ENCODE assay signal across 18 cellular contexts in genomic region chr3:131067983-131068382, GRCh38. TPM values are rescaled to one million over a fixed set of nuclear protein-coding genes. Genes with fewer than 3 reads are reported as not detected.
DNase-seq lines count a peak whose midpoint lies in the region; TF ChIP-seq lines count a peak whose summit lies in the region.
"Had no signal": no experiment of that assay in that cellular context is flagged by ENCODE, and none has a peak within 500 bp of the region (broad histone marks: within the 10 kb centered on the region; RNA-seq: fewer than 3 reads in every experiment).

No MANE protein-coding gene starts in this region.

- H3K4ac ChIP-seq in neuronal stem cell (ENCODE audit: low read length) = no peak overlapping the region

- H2BK12ac ChIP-seq in neuronal stem cell (ENCODE audit: low read length) = no peak overlapping the region

- H3K14ac ChIP-seq in neuronal stem cell (ENCODE audit: low read length) = no peak overlapping the region

- H2BK5ac ChIP-seq in neuronal stem cell (ENCODE audit: low read length) = no peak overlapping the region

- no peak overlapping the region for H2BK15ac ChIP-seq in neuronal stem cell (ENCODE audit: low read length)

- no peak overlapping the region for H4K91ac ChIP-seq in neuronal stem cell (ENCODE audit: low read depth, low read length, poor library complexity)

- no peak overlapping the region for H3K4me3 ChIP-seq in KMS-11 (IDR thresholded peaks at IDR 0.05; ENCODE audit: insufficient read depth, low read depth, low read length)
- no peak overlapping the region for H3K4me3 ChIP-seq in neuronal stem cell (ENCODE audit: low read length in 2 of 2)
- H3K4me3 ChIP-seq: prostate gland, upper lobe of left lung had no signal

- H3K79me1 ChIP-seq in neuronal stem cell (ENCODE audit: low read depth, low read length) = no peaks in the 10 kb centered on the region

- no peaks in the 10 kb centered on the region for H4K20me1 ChIP-seq in KMS-11 (ENCODE audit: insufficient read depth)

- H3K4me1 ChIP-seq in KMS-11 (ENCODE audit: low read depth, poor library complexity, severe bottlenecking) = peaks cover 52% of the 10 kb centered on the region
- no peaks in the 10 kb centered on the region for H3K4me1 ChIP-seq in neuronal stem cell (ENCODE audit: control insufficient read depth in 2 of 2, insufficient read depth in 1 of 2, low read depth in 1 of 2, low read length in 2 of 2)
- H3K4me1 ChIP-seq: prostate gland had no signal

- no peak overlapping the region for H3K23ac ChIP-seq in neuronal stem cell (ENCODE audit: low read depth, low read length, poor library complexity)

- TF ChIP-seq CTCF in KMS-11 (conservative IDR thresholded peaks at IDR 0.05; ENCODE audit: low read depth, low read length) = no peak

- H3K27ac ChIP-seq in KMS-11 (peak overlapping the region; percentile 39; the same call in 1 of the 2 replicates), neuronal stem cell (replicated peaks; ENCODE audit: low read length) (no peak overlapping the region)
- H3K27ac ChIP-seq: prostate gland, upper lobe of left lung had no signal

- peak overlapping the region; percentile 52 for H3K18ac ChIP-seq in neuronal stem cell (ENCODE audit: low read length)

- H3K36me3 ChIP-seq in KMS-11 (ENCODE audit: insufficient read depth) (no peaks in the 10 kb centered on the region), neuronal stem cell (replicated peaks in 1 of 2; ENCODE audit: control insufficient read depth in 2 of 2, insufficient read depth in 2 of 2, low read length in 2 of 2) (no peaks in the 10 kb centered on the region)
- H3K36me3 ChIP-seq: prostate gland, upper lobe of left lung had no signal

- H3K27me3 ChIP-seq in KMS-11 (ENCODE audit: insufficient read depth, low read depth) (no peaks in the 10 kb centered on the region), neuronal stem cell (ENCODE audit: control insufficient read depth in 3 of 3, insufficient read depth in 3 of 3, low read depth in 1 of 3, low read length in 3 of 3) (no peaks in the 10 kb centered on the region)
- H3K27me3 ChIP-seq: upper lobe of left lung had no signal

- H3K9ac ChIP-seq in KMS-11 = peak overlapping the region; percentile 0; the same call in 1 of the 2 replicates
- H3K9ac ChIP-seq in neuronal stem cell (ENCODE audit: low read depth, low read length, poor library complexity) = no peak overlapping the region

- no peaks in the 10 kb centered on the region for H3K79me2 ChIP-seq in KMS-11 (ENCODE audit: insufficient read depth, low read depth)

- no peaks in the 10 kb centered on the region for H3K9me3 ChIP-seq in neuronal stem cell (replicated peaks in 1 of 2; ENCODE audit: control insufficient read depth in 2 of 2, insufficient read depth in 1 of 2, low read depth in 1 of 2, low read length in 2 of 2)
- H3K9me3 ChIP-seq: prostate gland, upper lobe of left lung had no signal

- DNase-seq in NCI-H1417 (lab: John Stamatoyannopoulos, UW) (peak in 2 of 3 experiments; percentile 23 to 87), NCI-H1417 treated with DMSO at 0.1 percent for 48 hours (lab: John Stamatoyannopoulos, UW) (no peak), NCI-H82 (lab: John Stamatoyannopoulos, UW) (peak; percentile 69), neuronal stem cell (ENCODE audit: low spot score) (no peak), NCI-H748 treated with DMSO at 0.1 percent for 48 hours (lab: John Stamatoyannopoulos, UW) (no peak), HK-2 (ENCODE audit: unreplicated experiment) (no peak), NAMALWA (ENCODE audit: low spot score) (no peak)
- DNase-seq: 8988T; activated CD4-positive, alpha-beta memory T cell treated with anti-CD3 and anti-CD28 coated beads for 36 hours; activated gamma-delta T cell treated with Interleukin-2 at 50 U/mL for 16 hours; activated T-cell treated with anti-CD3 and anti-CD28 coated beads for 4 hours; cortex of kidney; small intestine; stimulated activated CD4-positive, alpha-beta T cell treated with anti-CD3 and anti-CD28 coated beads, Interleukin-2, amount 100 ng/mL, for 48 hours; stimulated activated naive CD8-positive, alpha-beta T cell treated with anti-CD3 and anti-CD28 coated beads, Interleukin-15, amount 100 ng/mL, for 72 hours; upper lobe of left lung had no signal

- H2BK120ac ChIP-seq in neuronal stem cell (ENCODE audit: low read depth, low read length) = no peak overlapping the region

- H3K4me2 ChIP-seq in KMS-11 (peak overlapping the region; percentile 30), neuronal stem cell (ENCODE audit: insufficient read depth, low read length, poor library complexity, severe bottlenecking) (no peak overlapping the region)

- H2AFZ ChIP-seq in KMS-11 (ENCODE audit: low read depth) (0 out of 2 replicates have a peak overlapping the region, but pooled peaks have one; percentile 3), neuronal stem cell (ENCODE audit: low read length) (peak overlapping the region; percentile 18)

- H4K8ac ChIP-seq in neuronal stem cell (ENCODE audit: low read depth, low read length) = no peak overlapping the region

- no peak overlapping the region for H2AK5ac ChIP-seq in neuronal stem cell (ENCODE audit: low read depth, low read length)

RNA-seq across cellular contexts. Expression of gene NEK11, which starts 41.3 kb away (rescaled TPM):
- 1.7 TPM for polyA plus RNA-seq in neuronal stem cell (2013, experiment 1 of 2)
- 2.8 TPM for polyA plus RNA-seq in neuronal stem cell (2013, experiment 2 of 2)

RNA-seq across cellular contexts. Expression of gene ASTE1, which starts 41.4 kb away (rescaled TPM):
- polyA plus RNA-seq in neuronal stem cell (2013, experiment 1 of 2) = 4.3 TPM
- polyA plus RNA-seq in neuronal stem cell (2013, experiment 2 of 2) = 4.4 TPM

Comparison
In these comparisons a context has a peak if more than half of its experiments do, and no peak if none do; other contexts are left out.
1. DNase-seq: peak in NCI-H1417 (2 of 3) and NCI-H82 (single experiment); none in NCI-H1417 treated with DMSO at 0.1 percent for 48 hours (single experiment), neuronal stem cell (single experiment), NCI-H748 treated with DMSO at 0.1 percent for 48 hours (single experiment), HK-2 (single experiment) and NAMALWA (single experiment).